Comparison of ENCODE assay signal across 9 cellular contexts in the genomic region with DNA sequence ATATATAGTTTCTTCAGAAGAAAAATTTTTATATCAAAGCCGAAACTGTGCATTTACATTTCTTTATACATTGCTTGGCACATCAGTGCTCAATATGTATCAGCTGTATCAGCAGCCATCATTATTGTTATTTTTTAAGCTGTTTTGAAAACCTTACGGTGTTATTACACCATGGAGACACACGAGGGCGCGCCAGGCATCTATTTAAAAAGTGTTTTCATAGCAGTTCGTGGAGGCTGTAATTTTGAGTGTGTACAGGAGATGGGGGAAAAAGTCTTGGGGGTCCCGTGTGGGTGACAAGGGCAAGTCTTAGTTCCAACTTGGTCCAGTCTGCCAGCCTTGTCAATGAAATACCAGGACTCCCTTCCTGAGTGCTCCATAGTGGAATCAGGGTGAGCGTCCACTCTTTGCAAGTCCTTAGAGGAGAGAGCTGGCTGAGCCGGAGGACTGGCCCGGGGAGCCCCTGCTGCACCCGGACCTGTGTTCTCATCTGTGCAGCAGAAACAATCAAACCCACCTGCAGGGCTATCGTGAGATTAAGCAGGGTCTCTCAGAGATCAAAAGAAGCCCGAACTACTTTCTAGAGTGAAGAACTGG. TPM values are rescaled to one million over a fixed set of nuclear protein-coding genes. Genes with fewer than 3 reads are reported as not detected.
A peak's percentile ranks its signal among the peaks of the same experiment; 100 is the strongest.
DNase-seq lines count a peak whose midpoint lies in the region; ATAC-seq and TF ChIP-seq lines count a peak whose summit lies in the region.
"Had no signal": no experiment of that assay in that cellular context is flagged by ENCODE, and none has a peak within 500 bp of the region (broad histone marks: within the 10 kb centered on the region; RNA-seq: fewer than 3 reads in every experiment).

No MANE protein-coding gene starts in this region.

- no peaks in the 10 kb centered on the region for H3K9me2 ChIP-seq in HCT116 (ENCODE audit: insufficient read depth)
- no peaks in the 10 kb centered on the region for H3K9me2 ChIP-seq in neural cell (ENCODE audit: insufficient read depth, low read length)

- H3K9me3 ChIP-seq in BE2C: no peaks in the 10 kb centered on the region
- H3K9me3 ChIP-seq in HCT116 (ENCODE audit: control insufficient read depth in 1 of 2, insufficient read depth in 1 of 2, low read depth in 1 of 2, low read length in 2 of 2): no peaks in the 10 kb centered on the region
- H3K9me3 ChIP-seq in neural cell (ENCODE audit: low read length): no peaks in the 10 kb centered on the region
- no peaks in the 10 kb centered on the region for H3K9me3 ChIP-seq in tibial artery

- peak; percentile 57 for ATAC-seq in HCT116
- ATAC-seq in activated CD8-positive, alpha-beta memory T cell treated with anti-CD3 and anti-CD28 coated beads, Interleukin-2, amount 10 ng/mL, durations not matched to agents 7 days and 5 days: peak; percentile 36
- peak; percentile 17 for ATAC-seq in esophagus mucosa
- no peak for ATAC-seq in HG02973 (IDR thresholded peaks at IDR 0.05; ENCODE audit: unreplicated experiment)

- DNase-seq in BE2C: peak; percentile 69
- no peak for DNase-seq in HCT116 (ENCODE audit: low read depth, low spot score)
- peak; percentile 40 for DNase-seq in NCI-H774 (lab: John Stamatoyannopoulos, UW)
- DNase-seq in activated CD8-positive, alpha-beta memory T cell treated with anti-CD3 and anti-CD28 coated beads, Interleukin-2, amount 10 ng/mL, durations not matched to agents 7 days and 5 days: peak; percentile 69
- DNase-seq in tibial artery: peak in 1 of 2 donors; percentile 64

- H3K9ac ChIP-seq in HCT116 (ENCODE audit: low read length) (no peak overlapping the region), neural cell (ENCODE audit: low read length) (no peak overlapping the region)

- H3K4me3 Mint-ChIP-seq in activated CD8-positive, alpha-beta memory T cell treated with anti-CD3 and anti-CD28 coated beads, Interleukin-2, amount 10 ng/mL, durations not matched to agents 7 days and 5 days: no peak overlapping the region

- H3K27ac Mint-ChIP-seq in activated CD8-positive, alpha-beta memory T cell treated with anti-CD3 and anti-CD28 coated beads, Interleukin-2, amount 10 ng/mL, durations not matched to agents 7 days and 5 days: no peak overlapping the region

- H3K4me2 ChIP-seq in HCT116 (ENCODE audit: low read length) (peak overlapping the region; percentile 46), neural cell (ENCODE audit: low read length) (no peak overlapping the region)

- no peak overlapping the region for H3K27ac ChIP-seq in HCT116 (ENCODE audit: low read depth, low read length)
- H3K27ac ChIP-seq in neural cell (ENCODE audit: low read length): no peak overlapping the region
- H3K27ac ChIP-seq in tibial artery: no peak overlapping the region
- H3K27ac ChIP-seq: skin epidermis had no signal

- TF ChIP-seq RAD21 in HCT116 (IDR thresholded peaks at IDR 0.05; ENCODE audit: low read depth) (peak; percentile 74), neural cell (conservative IDR thresholded peaks at IDR 0.05) (peak; percentile 89)

- POLR2A ChIA-PET in HCT116 (lab: Charles Lee): no interaction called here

- peaks cover 3% of the 10 kb centered on the region for H3K4me1 Mint-ChIP-seq in activated CD8-positive, alpha-beta memory T cell treated with anti-CD3 and anti-CD28 coated beads, Interleukin-2, amount 10 ng/mL, durations not matched to agents 7 days and 5 days

- no peak for TF ChIP-seq EP300 in neural cell (conservative IDR thresholded peaks at IDR 0.05; ENCODE audit: poor library complexity, severe bottlenecking)

- no peaks in the 10 kb centered on the region for H3K27me3 ChIP-seq in BE2C
- no peaks in the 10 kb centered on the region for H3K27me3 ChIP-seq in HCT116 (ENCODE audit: insufficient read depth, low read length)
- no peaks in the 10 kb centered on the region for H3K27me3 ChIP-seq in neural cell (ENCODE audit: insufficient read depth, low read depth, low read length)
- H3K27me3 ChIP-seq in tibial artery: peaks cover 0 to 14% of the 10 kb centered on the region in 2 donors

- RAD21 ChIA-PET in HCT116 (lab: Charles Lee; ENCODE audit: low non-redundant PET in 1 of 2, low total read pairs in 2 of 2, uncharacterized antibody in 2 of 2, unreplicated experiment in 2 of 2): interaction anchor here (0.6 to 1.2 kb wide), 6 partner anchors 22 to 1868 kb away, joined by 3 to 5 read pairs (median 3); no protein-coding TSS in a partner anchor

- H2AFZ ChIP-seq in HCT116 (ENCODE audit: low read depth, low read length, poor library complexity, severe bottlenecking) (peak overlapping the region; percentile 83), neural cell (ENCODE audit: low read depth, low read length) (no peak overlapping the region)

- intact Hi-C loops in HCT116 (cut with micrococcal nuclease): loop anchor here (2.0 to 10.0 kb wide), 2 partner anchors 272 to 448 kb away; no protein-coding TSS in a partner anchor
- intact Hi-C loops in tibial artery (cut with DNase I; ENCODE audit: low total_unique reads): no loop called here

- no peaks in the 10 kb centered on the region for H3K36me3 ChIP-seq in BE2C
- H3K36me3 ChIP-seq in HCT116 (ENCODE audit: control insufficient read depth in 1 of 2, insufficient read depth in 2 of 2, low read length in 2 of 2): no peaks in the 10 kb centered on the region
- H3K36me3 ChIP-seq in neural cell (ENCODE audit: insufficient read depth, low read length): no peaks in the 10 kb centered on the region
- no peaks in the 10 kb centered on the region for H3K36me3 ChIP-seq in tibial artery

- BruUV-seq in HCT116 (replicated peaks; lab: Mats Ljungman, UMichigan): no TSS peak

- peaks cover 18% of the 10 kb centered on the region for H3K27me3 Mint-ChIP-seq in activated CD8-positive, alpha-beta memory T cell treated with anti-CD3 and anti-CD28 coated beads, Interleukin-2, amount 10 ng/mL, durations not matched to agents 7 days and 5 days

- no peaks in the 10 kb centered on the region for H3K4me1 ChIP-seq in BE2C
- peaks cover 0 to 13% of the 10 kb centered on the region in 2 experiments; a peak in 2 of 4 replicates for H3K4me1 ChIP-seq in HCT116 (ENCODE audit: control insufficient read depth in 1 of 2, insufficient read depth in 2 of 2, low read length in 2 of 2)
- peaks cover 0 to 4% (median 2%) of the 10 kb centered on the region in 4 donors for H3K4me1 ChIP-seq in tibial artery

- peak; percentile 74 for TF ChIP-seq CTCF in BE2C (IDR thresholded peaks at IDR 0.05; ENCODE audit: low read depth, low read length)
- TF ChIP-seq CTCF in HCT116 (IDR thresholded peaks at IDR 0.05 in 2 of 3, conservative IDR thresholded peaks at IDR 0.05 in 1 of 3; ENCODE audit: borderline replicate concordance in 1 of 3, insufficient read depth in 1 of 3, low read depth in 2 of 3, low read length in 2 of 3): peak; percentile 51 to 77 (median 66); a peak in 5 of 6 replicates
- peak; percentile 89 for TF ChIP-seq CTCF in neural cell (IDR thresholded peaks at IDR 0.05; ENCODE audit: poor library complexity, severe bottlenecking)
- peak; percentile 55 to 70 for TF ChIP-seq CTCF in tibial artery (IDR thresholded peaks at IDR 0.05)

- no peaks in the 10 kb centered on the region for H3K9me3 Mint-ChIP-seq in activated CD8-positive, alpha-beta memory T cell treated with anti-CD3 and anti-CD28 coated beads, Interleukin-2, amount 10 ng/mL, durations not matched to agents 7 days and 5 days (ENCODE audit: low read depth)

- H4K20me1 ChIP-seq in HCT116 (ENCODE audit: insufficient read depth): no peaks in the 10 kb centered on the region
- no peaks in the 10 kb centered on the region for H4K20me1 ChIP-seq in neural cell (ENCODE audit: insufficient read depth)

- CTCF ChIA-PET in HCT116 (lab: Charles Lee): interaction anchor here (0.6 to 2.8 kb wide), 20 partner anchors 9 to 868 kb away, joined by 3 to 22 read pairs (median 4); a partner anchor contains a TSS
- CTCF ChIA-PET in activated CD8-positive, alpha-beta memory T cell treated with anti-CD3 and anti-CD28 coated beads, Interleukin-2, amount 10 ng/mL, durations not matched to agents 7 days and 5 days (lab: Charles Lee): interaction anchor here (0.5 to 1.8 kb wide), 13 partner anchors 16 to 631 kb away, joined by 3 to 4 read pairs (median 3); no protein-coding TSS in a partner anchor

- no peak overlapping the region for H3K4me3 ChIP-seq in BE2C (ENCODE audit: low read depth, low read length)
- no peak overlapping the region for H3K4me3 ChIP-seq in HCT116 (replicated peaks in 1 of 2; ENCODE audit: low read depth in 1 of 2, low read length in 2 of 2)
- no peak overlapping the region for H3K4me3 ChIP-seq in neural cell (ENCODE audit: low read length)
- no peak overlapping the region for H3K4me3 ChIP-seq in tibial artery
- H3K4me3 ChIP-seq: skin epidermis had no signal

- H3F3A ChIP-seq in neural cell (ENCODE audit: insufficient read depth, low read length, poor library complexity, severe bottlenecking): no peaks in the 10 kb centered on the region

- no peak for TF ChIP-seq POLR2A in HCT116 (IDR thresholded peaks at IDR 0.05; ENCODE audit: borderline replicate concordance, extremely low read depth, insufficient read depth, insufficient read length)

- H3K36me3 Mint-ChIP-seq in activated CD8-positive, alpha-beta memory T cell treated with anti-CD3 and anti-CD28 coated beads, Interleukin-2, amount 10 ng/mL, durations not matched to agents 7 days and 5 days: no peaks in the 10 kb centered on the region

- no peaks in the 10 kb centered on the region for H3K79me2 ChIP-seq in HCT116 (ENCODE audit: insufficient read depth, low read length)
- H3K79me2 ChIP-seq in neural cell (replicated peaks; ENCODE audit: insufficient read depth, low read length): no peaks in the 10 kb centered on the region

TF ChIP-seq in HCT116, 20 proteins besides CTCF, POLR2A, EP300 and RAD21:
- no peak for TF ChIP-seq TCF7L2 (IDR thresholded peaks at IDR 0.05; ENCODE audit: borderline replicate concordance, extremely low read depth, insufficient read depth, insufficient read length)
- TF ChIP-seq CBX3 (IDR thresholded peaks at IDR 0.05; ENCODE audit: low read depth): no peak
- no peak for TF ChIP-seq EGR1 (IDR thresholded peaks at IDR 0.05; ENCODE audit: low read depth)
- no peak for TF ChIP-seq EZH2 (IDR thresholded peaks at IDR 0.05)
TF ChIP-seq in HCT116: peak in this region for 0.

TF ChIP-seq in neural cell, 6 proteins besides CTCF, POLR2A, EP300 and RAD21:
- TF ChIP-seq EZH2 (IDR thresholded peaks at IDR 0.05; ENCODE audit: borderline replicate concordance, insufficient read depth, low read length, poor library complexity, severe bottlenecking) (no peak), SMC3 (conservative IDR thresholded peaks at IDR 0.05; ENCODE audit: poor library complexity) (peak; percentile 92)

RNA-seq across cellular contexts. Expression of a gene that starts 43.3 kb away (rescaled TPM):
- polyA plus RNA-seq in BE2C (2012; ENCODE audit: insufficient read depth, insufficient read length, low read depth): not detected
- total RNA-seq in HCT116 (2021; ENCODE audit: unreplicated experiment) (0.05 TPM), esophagus mucosa (2.1 TPM)
- 0.01 TPM in 1 of 2 replicates, not detected in the other for polyA plus RNA-seq in HCT116 (2012)
- total RNA-seq in activated CD8-positive, alpha-beta memory T cell treated with anti-CD3 and anti-CD28 coated beads, Interleukin-2, amount 10 ng/mL, durations not matched to agents 7 days and 5 days: not detected
- polyA plus RNA-seq in neural cell: 0.22 TPM in 1 of 2 replicates, not detected in the other
- polyA minus RNA-seq in neural cell: 0.12 TPM in 1 of 2 replicates, not detected in the other
